1 cellular context compared by ENCODE assay signal in genomic region chr10:103658049-103658577, GRCh38.
TF ChIP-seq lines count a peak whose summit lies in the region.

No MANE protein-coding gene starts in this region.

TF ChIP-seq in HepG2, 621 proteins besides CTCF, POLR2A, EP300 and RAD21 (continued from another document and continues in another):
- TF ChIP-seq, protein P1, sequence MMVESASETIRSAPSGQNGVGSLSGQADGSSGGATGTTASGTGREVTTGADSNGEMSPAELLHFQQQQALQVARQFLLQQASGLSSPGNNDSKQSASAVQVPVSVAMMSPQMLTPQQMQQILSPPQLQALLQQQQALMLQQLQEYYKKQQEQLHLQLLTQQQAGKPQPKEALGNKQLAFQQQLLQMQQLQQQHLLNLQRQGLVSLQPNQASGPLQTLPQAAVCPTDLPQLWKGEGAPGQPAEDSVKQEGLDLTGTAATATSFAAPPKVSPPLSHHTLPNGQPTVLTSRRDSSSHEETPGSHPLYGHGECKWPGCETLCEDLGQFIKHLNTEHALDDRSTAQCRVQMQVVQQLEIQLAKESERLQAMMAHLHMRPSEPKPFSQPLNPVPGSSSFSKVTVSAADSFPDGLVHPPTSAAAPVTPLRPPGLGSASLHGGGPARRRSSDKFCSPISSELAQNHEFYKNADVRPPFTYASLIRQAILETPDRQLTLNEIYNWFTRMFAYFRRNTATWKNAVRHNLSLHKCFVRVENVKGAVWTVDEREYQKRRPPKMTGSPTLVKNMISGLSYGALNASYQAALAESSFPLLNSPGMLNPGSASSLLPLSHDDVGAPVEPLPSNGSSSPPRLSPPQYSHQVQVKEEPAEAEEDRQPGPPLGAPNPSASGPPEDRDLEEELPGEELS (CRISPR knock-in tag; IDR thresholded peaks at IDR 0.05) = peak; percentile 58
- TF ChIP-seq JUND (CRISPR knock-in tag; IDR thresholded peaks at IDR 0.05) = 0 out of 2 replicates have a peak, but pooled peaks have one; percentile 30
- TF ChIP-seq MBNL3 (CRISPR knock-in tag; conservative IDR thresholded peaks at IDR 0.05) = no peak
- no peak for TF ChIP-seq BRD4 (CRISPR knock-in tag; IDR thresholded peaks at IDR 0.05)
- TF ChIP-seq, protein P2, sequence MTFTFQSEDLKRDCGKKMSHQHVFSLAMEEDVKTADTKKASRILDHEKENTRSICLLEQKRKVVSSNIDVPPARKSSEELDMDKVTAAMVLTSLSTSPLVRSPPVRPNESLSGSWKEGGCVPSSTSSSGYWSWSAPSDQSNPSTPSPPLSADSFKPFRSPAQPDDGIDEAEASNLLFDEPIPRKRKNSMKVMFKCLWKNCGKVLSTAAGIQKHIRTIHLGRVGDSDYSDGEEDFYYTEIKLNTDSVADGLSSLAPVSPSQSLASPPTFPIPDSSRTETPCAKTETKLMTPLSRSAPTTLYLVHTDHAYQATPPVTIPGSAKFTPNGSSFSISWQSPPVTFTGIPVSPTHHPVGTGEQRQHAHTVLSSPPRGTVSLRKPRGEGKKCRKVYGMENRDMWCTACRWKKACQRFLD (CRISPR knock-in tag; IDR thresholded peaks at IDR 0.05; ENCODE audit: borderline replicate concordance) = no peak
- TF ChIP-seq U2AF2 (IDR thresholded peaks at IDR 0.05; ENCODE audit: low read depth, low read length) = no peak
- TF ChIP-seq, protein P3, sequence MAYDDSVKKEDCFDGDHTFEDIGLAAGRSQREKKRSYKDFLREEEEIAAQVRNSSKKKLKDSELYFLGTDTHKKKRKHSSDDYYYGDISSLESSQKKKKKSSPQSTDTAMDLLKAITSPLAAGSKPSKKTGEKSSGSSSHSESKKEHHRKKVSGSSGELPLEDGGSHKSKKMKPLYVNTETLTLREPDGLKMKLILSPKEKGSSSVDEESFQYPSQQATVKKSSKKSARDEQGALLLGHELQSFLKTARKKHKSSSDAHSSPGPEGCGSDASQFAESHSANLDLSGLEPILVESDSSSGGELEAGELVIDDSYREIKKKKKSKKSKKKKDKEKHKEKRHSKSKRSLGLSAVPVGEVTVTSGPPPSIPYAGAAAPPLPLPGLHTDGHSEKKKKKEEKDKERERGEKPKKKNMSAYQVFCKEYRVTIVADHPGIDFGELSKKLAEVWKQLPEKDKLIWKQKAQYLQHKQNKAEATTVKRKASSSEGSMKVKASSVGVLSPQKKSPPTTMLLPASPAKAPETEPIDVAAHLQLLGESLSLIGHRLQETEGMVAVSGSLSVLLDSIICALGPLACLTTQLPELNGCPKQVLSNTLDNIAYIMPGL (CRISPR knock-in tag; IDR thresholded peaks at IDR 0.05; ENCODE audit: borderline replicate concordance in 1 of 2, low read depth in 1 of 2) = no peak
- peak; percentile 55; the same call in 1 of the 2 replicates for TF ChIP-seq HOXA5 (CRISPR knock-in tag; IDR thresholded peaks at IDR 0.05)
- TF ChIP-seq ZNF619 (CRISPR knock-in tag; IDR thresholded peaks at IDR 0.05) = no peak
- TF ChIP-seq, protein P4, sequence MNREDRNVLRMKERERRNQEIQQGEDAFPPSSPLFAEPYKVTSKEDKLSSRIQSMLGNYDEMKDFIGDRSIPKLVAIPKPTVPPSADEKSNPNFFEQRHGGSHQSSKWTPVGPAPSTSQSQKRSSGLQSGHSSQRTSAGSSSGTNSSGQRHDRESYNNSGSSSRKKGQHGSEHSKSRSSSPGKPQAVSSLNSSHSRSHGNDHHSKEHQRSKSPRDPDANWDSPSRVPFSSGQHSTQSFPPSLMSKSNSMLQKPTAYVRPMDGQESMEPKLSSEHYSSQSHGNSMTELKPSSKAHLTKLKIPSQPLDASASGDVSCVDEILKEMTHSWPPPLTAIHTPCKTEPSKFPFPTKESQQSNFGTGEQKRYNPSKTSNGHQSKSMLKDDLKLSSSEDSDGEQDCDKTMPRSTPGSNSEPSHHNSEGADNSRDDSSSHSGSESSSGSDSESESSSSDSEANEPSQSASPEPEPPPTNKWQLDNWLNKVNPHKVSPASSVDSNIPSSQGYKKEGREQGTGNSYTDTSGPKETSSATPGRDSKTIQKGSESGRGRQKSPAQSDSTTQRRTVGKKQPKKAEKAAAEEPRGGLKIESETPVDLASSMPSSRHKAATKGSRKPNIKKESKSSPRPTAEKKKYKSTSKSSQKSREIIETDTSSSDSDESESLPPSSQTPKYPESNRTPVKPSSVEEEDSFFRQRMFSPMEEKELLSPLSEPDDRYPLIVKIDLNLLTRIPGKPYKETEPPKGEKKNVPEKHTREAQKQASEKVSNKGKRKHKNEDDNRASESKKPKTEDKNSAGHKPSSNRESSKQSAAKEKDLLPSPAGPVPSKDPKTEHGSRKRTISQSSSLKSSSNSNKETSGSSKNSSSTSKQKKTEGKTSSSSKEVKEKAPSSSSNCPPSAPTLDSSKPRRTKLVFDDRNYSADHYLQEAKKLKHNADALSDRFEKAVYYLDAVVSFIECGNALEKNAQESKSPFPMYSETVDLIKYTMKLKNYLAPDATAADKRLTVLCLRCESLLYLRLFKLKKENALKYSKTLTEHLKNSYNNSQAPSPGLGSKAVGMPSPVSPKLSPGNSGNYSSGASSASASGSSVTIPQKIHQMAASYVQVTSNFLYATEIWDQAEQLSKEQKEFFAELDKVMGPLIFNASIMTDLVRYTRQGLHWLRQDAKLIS (CRISPR knock-in tag; IDR thresholded peaks at IDR 0.05) = no peak
- TF ChIP-seq SAP130 (CRISPR knock-in tag; IDR thresholded peaks at IDR 0.05; ENCODE audit: low read depth) = peak; percentile 57
- no peak for TF ChIP-seq NFIB (CRISPR knock-in tag; IDR thresholded peaks at IDR 0.05; ENCODE audit: borderline replicate concordance)
- TF ChIP-seq ZNF24 (IDR thresholded peaks at IDR 0.05) = no peak
- no peak for TF ChIP-seq PCBP2 (optimal IDR thresholded peaks at IDR 0.05; ENCODE audit: low read depth, low read length, poor library complexity, severe bottlenecking)
- TF ChIP-seq, protein P5, sequence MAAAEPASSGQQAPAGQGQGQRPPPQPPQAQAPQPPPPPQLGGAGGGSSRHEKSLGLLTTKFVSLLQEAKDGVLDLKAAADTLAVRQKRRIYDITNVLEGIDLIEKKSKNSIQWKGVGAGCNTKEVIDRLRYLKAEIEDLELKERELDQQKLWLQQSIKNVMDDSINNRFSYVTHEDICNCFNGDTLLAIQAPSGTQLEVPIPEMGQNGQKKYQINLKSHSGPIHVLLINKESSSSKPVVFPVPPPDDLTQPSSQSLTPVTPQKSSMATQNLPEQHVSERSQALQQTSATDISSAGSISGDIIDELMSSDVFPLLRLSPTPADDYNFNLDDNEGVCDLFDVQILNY (CRISPR knock-in tag; conservative IDR thresholded peaks at IDR 0.05) = no peak
- no peak for TF ChIP-seq ZKSCAN1 (IDR thresholded peaks at IDR 0.05; ENCODE audit: low read length)
- no peak for TF ChIP-seq HNF1B (CRISPR knock-in tag; IDR thresholded peaks at IDR 0.05)
- TF ChIP-seq, protein P6, sequence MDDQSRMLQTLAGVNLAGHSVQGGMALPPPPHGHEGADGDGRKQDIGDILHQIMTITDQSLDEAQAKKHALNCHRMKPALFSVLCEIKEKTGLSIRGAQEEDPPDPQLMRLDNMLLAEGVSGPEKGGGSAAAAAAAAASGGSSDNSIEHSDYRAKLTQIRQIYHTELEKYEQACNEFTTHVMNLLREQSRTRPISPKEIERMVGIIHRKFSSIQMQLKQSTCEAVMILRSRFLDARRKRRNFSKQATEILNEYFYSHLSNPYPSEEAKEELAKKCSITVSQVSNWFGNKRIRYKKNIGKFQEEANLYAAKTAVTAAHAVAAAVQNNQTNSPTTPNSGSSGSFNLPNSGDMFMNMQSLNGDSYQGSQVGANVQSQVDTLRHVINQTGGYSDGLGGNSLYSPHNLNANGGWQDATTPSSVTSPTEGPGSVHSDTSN (CRISPR knock-in tag; IDR thresholded peaks at IDR 0.05; ENCODE audit: borderline replicate concordance) = no peak
- TF ChIP-seq, protein P7, sequence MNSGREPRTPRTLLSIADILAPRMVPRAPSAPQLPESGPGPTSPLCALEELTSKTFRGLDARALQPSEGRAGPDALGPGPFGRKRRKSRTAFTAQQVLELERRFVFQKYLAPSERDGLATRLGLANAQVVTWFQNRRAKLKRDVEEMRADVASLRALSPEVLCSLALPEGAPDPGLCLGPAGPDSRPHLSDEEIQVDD (CRISPR knock-in tag; IDR thresholded peaks at IDR 0.05; ENCODE audit: borderline replicate concordance) = no peak
- no peak for TF ChIP-seq HES4 (CRISPR knock-in tag; IDR thresholded peaks at IDR 0.05; ENCODE audit: borderline replicate concordance)
- no peak for TF ChIP-seq FOSL1 (CRISPR knock-in tag; IDR thresholded peaks at IDR 0.05; ENCODE audit: borderline replicate concordance)
- no peak for TF ChIP-seq WIZ (CRISPR knock-in tag; IDR thresholded peaks at IDR 0.05)
- TF ChIP-seq ARNTL (CRISPR knock-in tag; IDR thresholded peaks at IDR 0.05) = no peak
- TF ChIP-seq TFAP4 (IDR thresholded peaks at IDR 0.05; ENCODE audit: borderline replicate concordance, low read depth) = no peak
- no peak for TF ChIP-seq ZNF746 (CRISPR knock-in tag; IDR thresholded peaks at IDR 0.05)
- no peak for TF ChIP-seq TEAD3 (CRISPR knock-in tag; optimal IDR thresholded peaks at IDR 0.05; ENCODE audit: borderline replicate concordance)
- TF ChIP-seq THAP7 (CRISPR knock-in tag; IDR thresholded peaks at IDR 0.05) = no peak
- no peak for TF ChIP-seq ZNF747 (CRISPR knock-in tag; IDR thresholded peaks at IDR 0.05; ENCODE audit: borderline replicate concordance)
- TF ChIP-seq, protein P8, sequence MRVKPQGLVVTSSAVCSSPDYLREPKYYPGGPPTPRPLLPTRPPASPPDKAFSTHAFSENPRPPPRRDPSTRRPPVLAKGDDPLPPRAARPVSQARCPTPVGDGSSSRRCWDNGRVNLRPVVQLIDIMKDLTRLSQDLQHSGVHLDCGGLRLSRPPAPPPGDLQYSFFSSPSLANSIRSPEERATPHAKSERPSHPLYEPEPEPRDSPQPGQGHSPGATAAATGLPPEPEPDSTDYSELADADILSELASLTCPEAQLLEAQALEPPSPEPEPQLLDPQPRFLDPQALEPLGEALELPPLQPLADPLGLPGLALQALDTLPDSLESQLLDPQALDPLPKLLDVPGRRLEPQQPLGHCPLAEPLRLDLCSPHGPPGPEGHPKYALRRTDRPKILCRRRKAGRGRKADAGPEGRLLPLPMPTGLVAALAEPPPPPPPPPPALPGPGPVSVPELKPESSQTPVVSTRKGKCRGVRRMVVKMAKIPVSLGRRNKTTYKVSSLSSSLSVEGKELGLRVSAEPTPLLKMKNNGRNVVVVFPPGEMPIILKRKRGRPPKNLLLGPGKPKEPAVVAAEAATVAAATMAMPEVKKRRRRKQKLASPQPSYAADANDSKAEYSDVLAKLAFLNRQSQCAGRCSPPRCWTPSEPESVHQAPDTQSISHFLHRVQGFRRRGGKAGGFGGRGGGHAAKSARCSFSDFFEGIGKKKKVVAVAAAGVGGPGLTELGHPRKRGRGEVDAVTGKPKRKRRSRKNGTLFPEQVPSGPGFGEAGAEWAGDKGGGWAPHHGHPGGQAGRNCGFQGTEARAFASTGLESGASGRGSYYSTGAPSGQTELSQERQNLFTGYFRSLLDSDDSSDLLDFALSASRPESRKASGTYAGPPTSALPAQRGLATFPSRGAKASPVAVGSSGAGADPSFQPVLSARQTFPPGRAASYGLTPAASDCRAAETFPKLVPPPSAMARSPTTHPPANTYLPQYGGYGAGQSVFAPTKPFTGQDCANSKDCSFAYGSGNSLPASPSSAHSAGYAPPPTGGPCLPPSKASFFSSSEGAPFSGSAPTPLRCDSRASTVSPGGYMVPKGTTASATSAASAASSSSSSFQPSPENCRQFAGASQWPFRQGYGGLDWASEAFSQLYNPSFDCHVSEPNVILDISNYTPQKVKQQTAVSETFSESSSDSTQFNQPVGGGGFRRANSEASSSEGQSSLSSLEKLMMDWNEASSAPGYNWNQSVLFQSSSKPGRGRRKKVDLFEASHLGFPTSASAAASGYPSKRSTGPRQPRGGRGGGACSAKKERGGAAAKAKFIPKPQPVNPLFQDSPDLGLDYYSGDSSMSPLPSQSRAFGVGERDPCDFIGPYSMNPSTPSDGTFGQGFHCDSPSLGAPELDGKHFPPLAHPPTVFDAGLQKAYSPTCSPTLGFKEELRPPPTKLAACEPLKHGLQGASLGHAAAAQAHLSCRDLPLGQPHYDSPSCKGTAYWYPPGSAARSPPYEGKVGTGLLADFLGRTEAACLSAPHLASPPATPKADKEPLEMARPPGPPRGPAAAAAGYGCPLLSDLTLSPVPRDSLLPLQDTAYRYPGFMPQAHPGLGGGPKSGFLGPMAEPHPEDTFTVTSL (CRISPR knock-in tag; IDR thresholded peaks at IDR 0.05; ENCODE audit: borderline replicate concordance) = no peak
- TF ChIP-seq, protein P9, sequence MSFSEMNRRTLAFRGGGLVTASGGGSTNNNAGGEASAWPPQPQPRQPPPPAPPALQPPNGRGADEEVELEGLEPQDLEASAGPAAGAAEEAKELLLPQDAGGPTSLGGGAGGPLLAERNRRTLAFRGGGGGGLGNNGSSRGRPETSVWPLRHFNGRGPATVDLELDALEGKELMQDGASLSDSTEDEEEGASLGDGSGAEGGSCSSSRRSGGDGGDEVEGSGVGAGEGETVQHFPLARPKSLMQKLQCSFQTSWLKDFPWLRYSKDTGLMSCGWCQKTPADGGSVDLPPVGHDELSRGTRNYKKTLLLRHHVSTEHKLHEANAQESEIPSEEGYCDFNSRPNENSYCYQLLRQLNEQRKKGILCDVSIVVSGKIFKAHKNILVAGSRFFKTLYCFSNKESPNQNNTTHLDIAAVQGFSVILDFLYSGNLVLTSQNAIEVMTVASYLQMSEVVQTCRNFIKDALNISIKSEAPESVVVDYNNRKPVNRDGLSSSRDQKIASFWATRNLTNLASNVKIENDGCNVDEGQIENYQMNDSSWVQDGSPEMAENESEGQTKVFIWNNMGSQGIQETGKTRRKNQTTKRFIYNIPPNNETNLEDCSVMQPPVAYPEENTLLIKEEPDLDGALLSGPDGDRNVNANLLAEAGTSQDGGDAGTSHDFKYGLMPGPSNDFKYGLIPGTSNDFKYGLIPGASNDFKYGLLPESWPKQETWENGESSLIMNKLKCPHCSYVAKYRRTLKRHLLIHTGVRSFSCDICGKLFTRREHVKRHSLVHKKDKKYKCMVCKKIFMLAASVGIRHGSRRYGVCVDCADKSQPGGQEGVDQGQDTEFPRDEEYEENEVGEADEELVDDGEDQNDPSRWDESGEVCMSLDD (CRISPR knock-in tag; IDR thresholded peaks at IDR 0.05; ENCODE audit: borderline replicate concordance) = no peak
- TF ChIP-seq SP2 (CRISPR knock-in tag; IDR thresholded peaks at IDR 0.05) = no peak
- TF ChIP-seq ZNF326 (CRISPR knock-in tag; IDR thresholded peaks at IDR 0.05; ENCODE audit: borderline replicate concordance) = no peak
- no peak for TF ChIP-seq PLRG1 (conservative IDR thresholded peaks at IDR 0.05)
